ENCODE assay signal across 20 cellular contexts in the genomic region with DNA sequence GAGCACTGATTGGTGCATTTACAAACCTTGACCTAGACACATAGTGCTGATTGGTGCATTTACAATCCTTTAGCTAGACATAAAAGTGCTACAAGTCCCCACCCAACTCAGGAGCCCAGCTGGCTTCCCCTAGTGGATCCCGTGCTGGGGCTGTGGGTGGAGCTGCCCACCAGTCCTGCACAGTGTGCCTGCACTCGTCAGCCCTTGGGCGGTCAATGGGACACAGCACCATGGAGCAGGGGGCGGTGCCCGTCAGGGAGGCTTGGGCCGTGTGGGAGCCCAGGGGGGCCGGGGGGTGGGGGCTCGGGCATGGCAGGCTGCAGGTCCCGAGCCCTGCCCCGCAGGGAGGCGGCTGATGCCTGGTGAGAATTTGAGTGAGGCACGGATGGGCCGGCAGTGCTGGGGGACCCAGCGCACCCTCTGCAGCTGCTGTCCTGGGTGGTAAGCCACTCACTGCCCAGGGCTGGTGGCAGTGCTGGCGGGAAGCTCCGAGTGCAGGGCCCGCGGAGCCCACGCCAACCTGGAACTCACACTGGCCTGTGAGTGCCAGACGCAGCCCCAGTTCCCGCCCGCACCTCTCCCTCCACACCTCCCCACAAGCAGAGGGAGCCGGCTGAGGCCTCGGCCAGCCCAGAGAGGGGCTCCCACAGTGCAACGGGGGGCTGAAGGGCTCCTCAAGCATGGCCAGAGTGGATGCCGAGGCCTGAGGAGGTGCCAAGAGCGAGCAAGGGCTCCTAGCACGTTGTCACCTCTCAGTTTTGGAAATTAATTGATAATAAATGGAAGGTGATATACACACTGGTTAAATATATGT.
DNase-seq lines count a peak whose midpoint lies in the region; ATAC-seq and TF ChIP-seq lines count a peak whose summit lies in the region.
"Had no signal": no experiment of that assay in that cellular context is flagged by ENCODE, and none has a peak within 500 bp of the region (broad histone marks: within the 10 kb centered on the region; RNA-seq: fewer than 3 reads in every experiment).

No MANE protein-coding gene starts in this region.

- H3K27ac ChIP-seq in left ventricle myocardium inferior (replicated peaks) (no peak overlapping the region), spleen (no peak overlapping the region), upper lobe of right lung (no peak overlapping the region)
- H3K27ac ChIP-seq: 22Rv1; A549; BLaER1 treated with 17β-estradiol and CSF1 and Interleukin-3, amounts not matched to agents 10 nM and 100 nM; C4-2B had no signal

- H3K4me3 Mint-ChIP-seq in stimulated activated naive CD8-positive, alpha-beta T cell treated with anti-CD3 and anti-CD28 coated beads, Interleukin-15, amount 100 ng/mL, for 72 hours = no peak overlapping the region
- H3K4me3 Mint-ChIP-seq: B cell; CD4-positive, alpha-beta T cell; CD8-positive, alpha-beta T cell had no signal

- H3K4me3 ChIP-seq in left ventricle myocardium inferior = no peak overlapping the region
- H3K4me3 ChIP-seq in spleen = no peak overlapping the region
- H3K4me3 ChIP-seq in upper lobe of right lung = no peak overlapping the region
- H3K4me3 ChIP-seq: A549; BLaER1 treated with 17β-estradiol and CSF1 and Interleukin-3, amounts not matched to agents 10 nM and 100 nM had no signal

- DNase-seq in Right ventricle myocardium inferior (ENCODE audit: missing footprints) (peak; percentile 59), left ventricle myocardium inferior (no peak), spleen (peak; percentile 61), upper lobe of right lung (no peak)
- no peak for DNase-seq in stimulated activated naive CD8-positive, alpha-beta T cell treated with anti-CD3 and anti-CD28 coated beads, Interleukin-15, amount 100 ng/mL, for 72 hours
- DNase-seq in stimulated activated naive CD8-positive, alpha-beta T cell treated with anti-CD3 and anti-CD28 coated beads, Interleukin-15, Interleukin-2, amounts not matched to agents 100 U/mL and 50 U/mL, for 24 hours = no peak
- DNase-seq: AML-193; Caco-2; Calu3; CD4-positive, alpha-beta T cell; CD8-positive, alpha-beta T cell; DMS79 treated with DMSO at 0.1 percent for 48 hours; GF-D8 had no signal

- H3K27me3 Mint-ChIP-seq in stimulated activated naive CD8-positive, alpha-beta T cell treated with anti-CD3 and anti-CD28 coated beads, Interleukin-15, amount 100 ng/mL, for 72 hours = no peaks in the 10 kb centered on the region
- H3K27me3 Mint-ChIP-seq: B cell; CD4-positive, alpha-beta T cell had no signal

- H3K9me3 Mint-ChIP-seq in stimulated activated naive CD8-positive, alpha-beta T cell treated with anti-CD3 and anti-CD28 coated beads, Interleukin-15, amount 100 ng/mL, for 72 hours = peaks cover 13 to 16% of the 10 kb centered on the region in 2 donors

- H3K9me3 ChIP-seq in left ventricle myocardium inferior (replicated peaks) (peaks cover 23% of the 10 kb centered on the region), spleen (peaks cover 0 to 19% (median 7%) of the 10 kb centered on the region in 8 donors), upper lobe of right lung (no peaks in the 10 kb centered on the region)
- H3K9me3 ChIP-seq: A549, Caco-2 had no signal

- H3K4me1 ChIP-seq in left ventricle myocardium inferior (no peaks in the 10 kb centered on the region), spleen (peaks cover 0 to 13% (median 0%) of the 10 kb centered on the region in 6 donors), upper lobe of right lung (no peaks in the 10 kb centered on the region)
- H3K4me1 ChIP-seq: A549, Caco-2 had no signal

- H3K4me1 Mint-ChIP-seq in stimulated activated naive CD8-positive, alpha-beta T cell treated with anti-CD3 and anti-CD28 coated beads, Interleukin-15, amount 100 ng/mL, for 72 hours = no peaks in the 10 kb centered on the region

- TF ChIP-seq CTCF in left ventricle myocardium inferior (IDR thresholded peaks at IDR 0.05; ENCODE audit: borderline replicate concordance) = no peak
- TF ChIP-seq CTCF in spleen (IDR thresholded peaks at IDR 0.05 in 8 of 11, conservative IDR thresholded peaks at IDR 0.05 in 3 of 11) = no peak
- no peak for TF ChIP-seq CTCF in upper lobe of right lung (IDR thresholded peaks at IDR 0.05)

- intact Hi-C loops in Right ventricle myocardium inferior (cut with DNase I) = no loop called here
- intact Hi-C loops in left ventricle myocardium inferior (cut with micrococcal nuclease) = no loop called here
- intact Hi-C loops in spleen (cut with DNase I; ENCODE audit: low total_unique reads) = no loop called here
- intact Hi-C loops in upper lobe of right lung (cut with DNase I) = no loop called here

- ATAC-seq in Right ventricle myocardium inferior (no peak), upper lobe of right lung (peak; percentile 21), HG02571 (IDR thresholded peaks at IDR 0.05; ENCODE audit: unreplicated experiment) (no peak), GM18505 (IDR thresholded peaks at IDR 0.05; ENCODE audit: unreplicated experiment) (no peak)
- peak; percentile 48 for ATAC-seq in stimulated activated naive CD8-positive, alpha-beta T cell treated with anti-CD3 and anti-CD28 coated beads, Interleukin-15, amount 100 ng/mL, for 72 hours
- ATAC-seq in stimulated activated naive CD8-positive, alpha-beta T cell treated with anti-CD3 and anti-CD28 coated beads, Interleukin-15, Interleukin-2, amounts not matched to agents 100 U/mL and 50 U/mL, for 24 hours = no peak
- ATAC-seq: A549; CD8-positive, alpha-beta T cell had no signal

- H3K36me3 ChIP-seq in left ventricle myocardium inferior = no peaks in the 10 kb centered on the region
- H3K36me3 ChIP-seq in spleen = no peaks in the 10 kb centered on the region
- no peaks in the 10 kb centered on the region for H3K36me3 ChIP-seq in upper lobe of right lung
- H3K36me3 ChIP-seq: BLaER1 treated with 17β-estradiol and CSF1 and Interleukin-3, amounts not matched to agents 10 nM and 100 nM had no signal

- TF ChIP-seq POLR2A in spleen (IDR thresholded peaks at IDR 0.05) (no peak), GM18505 (IDR thresholded peaks at IDR 0.05; ENCODE audit: borderline replicate concordance, extremely low read depth, insufficient read depth, insufficient read length) (no peak)

- H3K27me3 ChIP-seq in left ventricle myocardium inferior (ENCODE audit: low read depth) (no peaks in the 10 kb centered on the region), spleen (replicated peaks in 1 of 7) (no peaks in the 10 kb centered on the region), upper lobe of right lung (no peaks in the 10 kb centered on the region)
- H3K27me3 ChIP-seq: BLaER1 treated with 17β-estradiol and CSF1 and Interleukin-3, amounts not matched to agents 10 nM and 100 nM had no signal

- no peak overlapping the region for H3K27ac Mint-ChIP-seq in stimulated activated naive CD8-positive, alpha-beta T cell treated with anti-CD3 and anti-CD28 coated beads, Interleukin-15, amount 100 ng/mL, for 72 hours
- H3K27ac Mint-ChIP-seq: B cell; CD4-positive, alpha-beta T cell; CD8-positive, alpha-beta T cell had no signal

- WGBS in spleen, 5 donors = 89 to 96% (median 93%) methylated on average over 15 to 28 of the region's 28 CpGs

Comparison
In these comparisons a context has a peak if more than half of its experiments do, and no peak if none do; other contexts are left out.
1. ATAC-seq: peak in stimulated activated naive CD8-positive, alpha-beta T cell treated with anti-CD3 and anti-CD28 coated beads, Interleukin-15, amount 100 ng/mL, for 72 hours (single experiment) and upper lobe of right lung (single experiment); none in Right ventricle myocardium inferior (single experiment), stimulated activated naive CD8-positive, alpha-beta T cell treated with anti-CD3 and anti-CD28 coated beads, Interleukin-15, Interleukin-2, amounts not matched to agents 100 U/mL and 50 U/mL, for 24 hours (single experiment), HG02571 (single experiment) and GM18505 (single experiment).
2. DNase-seq: peak in Right ventricle myocardium inferior (single experiment) and spleen (single experiment); none in left ventricle myocardium inferior (single experiment), stimulated activated naive CD8-positive, alpha-beta T cell treated with anti-CD3 and anti-CD28 coated beads, Interleukin-15, amount 100 ng/mL, for 72 hours (0 of 2), stimulated activated naive CD8-positive, alpha-beta T cell treated with anti-CD3 and anti-CD28 coated beads, Interleukin-15, Interleukin-2, amounts not matched to agents 100 U/mL and 50 U/mL, for 24 hours (single experiment) and upper lobe of right lung (single experiment).